In the genomic region with DNA sequence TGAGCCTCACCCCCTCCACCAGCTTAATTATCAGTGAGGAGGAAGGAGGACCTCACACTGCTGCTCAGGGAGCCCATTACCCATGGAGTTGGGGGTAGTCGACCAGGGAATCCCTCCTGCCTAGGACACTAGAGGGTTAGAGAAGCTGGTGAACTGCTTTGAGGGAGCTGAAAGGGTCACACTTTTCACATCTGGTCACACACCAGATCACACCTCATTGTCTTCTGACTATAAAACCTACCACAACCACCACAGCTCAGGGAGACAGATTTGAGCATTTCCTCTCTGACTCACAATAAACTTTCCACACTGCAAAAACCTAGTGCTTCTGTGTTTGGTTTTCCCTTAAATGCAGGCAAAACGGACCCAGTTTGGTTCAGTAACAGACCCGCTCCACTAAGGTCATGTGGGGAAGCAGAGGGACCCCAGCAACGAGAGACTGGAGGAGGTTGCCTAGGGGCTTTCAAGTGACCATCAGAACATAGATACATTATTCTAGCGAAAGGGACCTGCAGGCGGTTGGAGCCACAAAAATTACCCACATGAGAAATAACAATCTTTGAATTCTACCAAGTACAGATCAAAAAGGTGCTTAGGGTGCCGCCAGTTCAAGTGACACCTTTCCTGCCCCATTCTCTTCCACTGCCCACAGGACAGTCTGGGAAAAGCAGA, we compare ENCODE assay signal across 10 cellular contexts.
DNase-seq lines count a peak whose midpoint lies in the region; ATAC-seq and TF ChIP-seq lines count a peak whose summit lies in the region.
"Had no signal": no experiment of that assay in that cellular context is flagged by ENCODE, and none has a peak within 500 bp of the region (broad histone marks: within the 10 kb centered on the region; RNA-seq: fewer than 3 reads in every experiment).

No MANE protein-coding gene starts in this region.

- no peak overlapping the region for H3K4me3 Mint-ChIP-seq in activated CD8-positive, alpha-beta T cell treated with anti-CD3 and anti-CD28 coated beads for 36 hours
- H3K4me3 Mint-ChIP-seq in activated CD8-positive, alpha-beta T cell treated with anti-CD3 and anti-CD28 coated beads, Interleukin-2, amount 10 ng/mL, durations not matched to agents 7 days and 5 days: no peak overlapping the region
- no peak overlapping the region for H3K4me3 Mint-ChIP-seq in WTC11
- H3K4me3 Mint-ChIP-seq: activated naive CD4-positive, alpha-beta T cell treated with anti-CD3 and anti-CD28 coated beads for 36 hours had no signal

- ATAC-seq in activated CD8-positive, alpha-beta T cell treated with anti-CD3 and anti-CD28 coated beads for 36 hours: peak; percentile 37
- no peak for ATAC-seq in activated CD8-positive, alpha-beta T cell treated with anti-CD3 and anti-CD28 coated beads, Interleukin-2, amount 10 ng/mL, durations not matched to agents 7 days and 5 days
- ATAC-seq in HG02852 (IDR thresholded peaks at IDR 0.05; ENCODE audit: unreplicated experiment): peak; percentile 85
- ATAC-seq in WTC11: peak; percentile 52; the same call in 1 of the 2 replicates

- no peaks in the 10 kb centered on the region for H3K27me3 Mint-ChIP-seq in activated CD8-positive, alpha-beta T cell treated with anti-CD3 and anti-CD28 coated beads for 36 hours
- H3K27me3 Mint-ChIP-seq in activated CD8-positive, alpha-beta T cell treated with anti-CD3 and anti-CD28 coated beads, Interleukin-2, amount 10 ng/mL, durations not matched to agents 7 days and 5 days (ENCODE audit: low read depth): no peaks in the 10 kb centered on the region
- no peaks in the 10 kb centered on the region for H3K27me3 Mint-ChIP-seq in WTC11 (ENCODE audit: low read depth)

- no peak for TF ChIP-seq POLR2A in thyroid gland (IDR thresholded peaks at IDR 0.05)
- TF ChIP-seq POLR2A in erythroblast (IDR thresholded peaks at IDR 0.05; ENCODE audit: low read length): no peak

- no peaks in the 10 kb centered on the region for H3K36me3 Mint-ChIP-seq in activated CD8-positive, alpha-beta T cell treated with anti-CD3 and anti-CD28 coated beads for 36 hours (ENCODE audit: low read depth)
- H3K36me3 Mint-ChIP-seq in activated CD8-positive, alpha-beta T cell treated with anti-CD3 and anti-CD28 coated beads, Interleukin-2, amount 10 ng/mL, durations not matched to agents 7 days and 5 days (ENCODE audit: low read depth): no peaks in the 10 kb centered on the region
- H3K36me3 Mint-ChIP-seq in WTC11: no peaks in the 10 kb centered on the region

- H3K9me3 ChIP-seq in thyroid gland: no peaks in the 10 kb centered on the region

- H3K4me1 Mint-ChIP-seq in activated CD8-positive, alpha-beta T cell treated with anti-CD3 and anti-CD28 coated beads for 36 hours (ENCODE audit: low read depth): peaks cover 4% of the 10 kb centered on the region
- H3K4me1 Mint-ChIP-seq in activated CD8-positive, alpha-beta T cell treated with anti-CD3 and anti-CD28 coated beads, Interleukin-2, amount 10 ng/mL, durations not matched to agents 7 days and 5 days (ENCODE audit: low read depth): no peaks in the 10 kb centered on the region
- H3K4me1 Mint-ChIP-seq in WTC11: peaks cover 14% of the 10 kb centered on the region

- no peaks in the 10 kb centered on the region for H3K36me3 ChIP-seq in thyroid gland

- no peaks in the 10 kb centered on the region for H3K9me3 Mint-ChIP-seq in activated CD8-positive, alpha-beta T cell treated with anti-CD3 and anti-CD28 coated beads for 36 hours
- H3K9me3 Mint-ChIP-seq in activated CD8-positive, alpha-beta T cell treated with anti-CD3 and anti-CD28 coated beads, Interleukin-2, amount 10 ng/mL, durations not matched to agents 7 days and 5 days (ENCODE audit: insufficient read depth): no peaks in the 10 kb centered on the region
- no peaks in the 10 kb centered on the region for H3K9me3 Mint-ChIP-seq in WTC11
- H3K9me3 Mint-ChIP-seq: activated naive CD4-positive, alpha-beta T cell treated with anti-CD3 and anti-CD28 coated beads for 36 hours had no signal

- H3K4me3 ChIP-seq in thyroid gland (replicated peaks in 1 of 3): no peak overlapping the region

- no peak overlapping the region for H3K27ac Mint-ChIP-seq in activated CD8-positive, alpha-beta T cell treated with anti-CD3 and anti-CD28 coated beads for 36 hours
- H3K27ac Mint-ChIP-seq in activated CD8-positive, alpha-beta T cell treated with anti-CD3 and anti-CD28 coated beads, Interleukin-2, amount 10 ng/mL, durations not matched to agents 7 days and 5 days: no peak overlapping the region
- H3K27ac Mint-ChIP-seq in WTC11: no peak overlapping the region
- H3K27ac Mint-ChIP-seq: activated naive CD4-positive, alpha-beta T cell treated with anti-CD3 and anti-CD28 coated beads for 36 hours had no signal

- POLR2A ChIA-PET in activated CD8-positive, alpha-beta T cell treated with anti-CD3 and anti-CD28 coated beads for 36 hours (lab: Charles Lee): no interaction called here
- POLR2A ChIA-PET in activated CD8-positive, alpha-beta T cell treated with anti-CD3 and anti-CD28 coated beads, Interleukin-2, amount 10 ng/mL, durations not matched to agents 7 days and 5 days (lab: Charles Lee): no interaction called here
- POLR2A ChIA-PET in WTC11 (lab: Charles Lee): no interaction called here

- peak; percentile 4 for DNase-seq in activated CD8-positive, alpha-beta T cell treated with anti-CD3 and anti-CD28 coated beads for 36 hours
- no peak for DNase-seq in activated CD8-positive, alpha-beta T cell treated with anti-CD3 and anti-CD28 coated beads, Interleukin-2, amount 10 ng/mL, durations not matched to agents 7 days and 5 days
- DNase-seq in WTC11 (ENCODE audit: low spot score) (no peak), thyroid gland (no peak), C1 segment of cervical spinal cord (lab: John Stamatoyannopoulos, UW) (no peak), erythroblast (lab: John Stamatoyannopoulos, UW) (no peak)
- DNase-seq in stimulated activated CD4-positive, alpha-beta T cell treated with anti-CD3 and anti-CD28 coated beads, Interleukin-15, amount 100 ng/mL, for 24 hours: no peak
- DNase-seq: activated naive CD4-positive, alpha-beta T cell treated with anti-CD3 and anti-CD28 coated beads for 36 hours; SW 1271 had no signal

- H3K27me3 ChIP-seq in thyroid gland: no peaks in the 10 kb centered on the region

- CTCF ChIA-PET in activated CD8-positive, alpha-beta T cell treated with anti-CD3 and anti-CD28 coated beads for 36 hours (lab: Charles Lee): no interaction called here
- CTCF ChIA-PET in activated CD8-positive, alpha-beta T cell treated with anti-CD3 and anti-CD28 coated beads, Interleukin-2, amount 10 ng/mL, durations not matched to agents 7 days and 5 days (lab: Charles Lee): no interaction called here
- CTCF ChIA-PET in WTC11 (lab: Charles Lee): interaction anchor here (1.0 to 1.1 kb wide), 2 partner anchors 26 to 151 kb away, joined by 3 to 4 read pairs; a partner anchor contains a TSS

- peaks cover 38 to 46% of the 10 kb centered on the region in 2 donors for H3K4me1 ChIP-seq in thyroid gland

- 49 to 60% methylated on average over 7 of the region's 7 CpGs for WGBS in thyroid gland, 2 donors

- intact Hi-C loops in activated CD8-positive, alpha-beta T cell treated with anti-CD3 and anti-CD28 coated beads for 36 hours (cut with micrococcal nuclease): no loop called here
- intact Hi-C loops in thyroid gland (cut with DNase I): no loop called here

- peak overlapping the region; percentile 21 to 71 (median 68) for H3K27ac ChIP-seq in thyroid gland

- no peak for TF ChIP-seq CTCF in activated CD8-positive, alpha-beta T cell treated with anti-CD3 and anti-CD28 coated beads for 36 hours (IDR thresholded peaks at IDR 0.05)
- no peak for TF ChIP-seq CTCF in WTC11 (IDR thresholded peaks at IDR 0.05)
- TF ChIP-seq CTCF in thyroid gland (IDR thresholded peaks at IDR 0.05): no peak

TF ChIP-seq in WTC11, 78 proteins besides CTCF, POLR2A, EP300 and RAD21 (continues in another document):
- TF ChIP-seq TEAD1 (CRISPR knock-in tag; IDR thresholded peaks at IDR 0.05) (no peak), ELF4 (CRISPR knock-in tag; IDR thresholded peaks at IDR 0.05; ENCODE audit: low read depth) (no peak), ATF1 (CRISPR knock-in tag; IDR thresholded peaks at IDR 0.05) (no peak), NR3C1 (CRISPR knock-in tag; conservative IDR thresholded peaks at IDR 0.05; ENCODE audit: low read depth) (no peak), MYBL2 (CRISPR knock-in tag; IDR thresholded peaks at IDR 0.05) (no peak), SP1 (CRISPR knock-in tag; conservative IDR thresholded peaks at IDR 0.05) (no peak), ZNF232 (CRISPR knock-in tag; IDR thresholded peaks at IDR 0.05) (no peak)
- TF ChIP-seq, protein P1, sequence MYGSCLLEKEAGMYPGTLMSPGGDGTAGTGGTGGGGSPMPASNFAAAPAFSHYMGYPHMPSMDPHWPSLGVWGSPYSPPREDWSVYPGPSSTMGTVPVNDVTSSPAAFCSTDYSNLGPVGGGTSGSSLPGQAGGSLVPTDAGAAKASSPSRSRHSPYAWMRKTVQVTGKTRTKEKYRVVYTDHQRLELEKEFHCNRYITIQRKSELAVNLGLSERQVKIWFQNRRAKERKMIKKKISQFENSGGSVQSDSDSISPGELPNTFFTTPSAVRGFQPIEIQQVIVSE (CRISPR knock-in tag; IDR thresholded peaks at IDR 0.05; ENCODE audit: borderline replicate concordance): no peak
- TF ChIP-seq, protein P2, sequence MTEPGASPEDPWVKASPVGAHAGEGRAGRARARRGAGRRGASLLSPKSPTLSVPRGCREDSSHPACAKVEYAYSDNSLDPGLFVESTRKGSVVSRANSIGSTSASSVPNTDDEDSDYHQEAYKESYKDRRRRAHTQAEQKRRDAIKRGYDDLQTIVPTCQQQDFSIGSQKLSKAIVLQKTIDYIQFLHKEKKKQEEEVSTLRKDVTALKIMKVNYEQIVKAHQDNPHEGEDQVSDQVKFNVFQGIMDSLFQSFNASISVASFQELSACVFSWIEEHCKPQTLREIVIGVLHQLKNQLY (CRISPR knock-in tag; IDR thresholded peaks at IDR 0.05): no peak
- TF ChIP-seq, protein P3, sequence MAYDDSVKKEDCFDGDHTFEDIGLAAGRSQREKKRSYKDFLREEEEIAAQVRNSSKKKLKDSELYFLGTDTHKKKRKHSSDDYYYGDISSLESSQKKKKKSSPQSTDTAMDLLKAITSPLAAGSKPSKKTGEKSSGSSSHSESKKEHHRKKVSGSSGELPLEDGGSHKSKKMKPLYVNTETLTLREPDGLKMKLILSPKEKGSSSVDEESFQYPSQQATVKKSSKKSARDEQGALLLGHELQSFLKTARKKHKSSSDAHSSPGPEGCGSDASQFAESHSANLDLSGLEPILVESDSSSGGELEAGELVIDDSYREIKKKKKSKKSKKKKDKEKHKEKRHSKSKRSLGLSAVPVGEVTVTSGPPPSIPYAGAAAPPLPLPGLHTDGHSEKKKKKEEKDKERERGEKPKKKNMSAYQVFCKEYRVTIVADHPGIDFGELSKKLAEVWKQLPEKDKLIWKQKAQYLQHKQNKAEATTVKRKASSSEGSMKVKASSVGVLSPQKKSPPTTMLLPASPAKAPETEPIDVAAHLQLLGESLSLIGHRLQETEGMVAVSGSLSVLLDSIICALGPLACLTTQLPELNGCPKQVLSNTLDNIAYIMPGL (CRISPR knock-in tag; IDR thresholded peaks at IDR 0.05): no peak
